ENCODE assay signal across 13 cellular contexts in the genomic region with DNA sequence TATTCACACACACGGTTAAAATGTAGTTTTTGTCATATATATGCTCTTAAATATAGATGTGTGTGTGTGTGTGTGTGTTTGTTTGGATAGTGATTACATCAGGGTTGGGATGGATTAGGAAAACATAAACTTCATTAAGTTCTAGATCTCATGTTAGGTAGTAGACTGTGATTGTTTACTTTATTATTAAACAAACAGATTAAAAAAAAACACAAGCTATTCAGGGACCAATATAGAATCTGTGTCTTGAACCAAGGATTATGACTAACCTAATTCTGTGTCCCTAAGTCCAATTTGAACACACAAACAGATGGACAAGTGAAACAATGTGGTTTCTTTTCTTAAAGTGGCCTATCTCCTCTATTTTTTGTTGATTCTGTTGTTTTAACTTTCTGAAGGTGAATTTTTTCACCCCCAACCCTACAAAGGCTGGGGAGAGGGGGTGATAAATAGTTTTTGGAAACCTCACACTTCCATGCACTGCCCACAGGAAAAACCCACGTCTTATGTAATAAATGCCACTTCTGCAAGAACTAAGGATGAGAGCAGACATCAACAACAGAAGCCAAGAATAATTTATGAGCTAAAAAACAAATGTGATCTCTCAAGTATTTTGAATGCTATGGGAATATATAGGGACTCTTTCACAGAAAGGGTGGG. TPM values are rescaled to one million over a fixed set of nuclear protein-coding genes. Genes with fewer than 3 reads are reported as not detected.
DNase-seq lines count a peak whose midpoint lies in the region; ATAC-seq, FAIRE-seq and TF ChIP-seq lines count a peak whose summit lies in the region.
"Had no signal": no experiment of that assay in that cellular context is flagged by ENCODE, and none has a peak within 500 bp of the region (broad histone marks: within the 10 kb centered on the region; RNA-seq: fewer than 3 reads in every experiment).

No MANE protein-coding gene starts in this region.

- TF ChIP-seq POLR2A in GM12891 (IDR thresholded peaks at IDR 0.05; ENCODE audit: low read depth, low read length): no peak

- TF ChIP-seq CTCF in fibroblast of pulmonary artery (IDR thresholded peaks at IDR 0.05; ENCODE audit: low read length, missing control alignments): no peak

- H3K4me1 Mint-ChIP-seq in CD4-positive, CD25-positive, alpha-beta regulatory T cell: peaks cover 11 to 38% (median 23%) of the 10 kb centered on the region in 4 donors

- H3K36me3 Mint-ChIP-seq in CD4-positive, CD25-positive, alpha-beta regulatory T cell: no peaks in the 10 kb centered on the region

- no peaks in the 10 kb centered on the region for H3K27me3 ChIP-seq in CD4-positive, CD25-positive, alpha-beta regulatory T cell (ENCODE audit: control insufficient read depth, insufficient read depth, low read length)
- H3K27me3 ChIP-seq: body of pancreas had no signal

- H3K4me3 ChIP-seq in CD4-positive, CD25-positive, alpha-beta regulatory T cell (ENCODE audit: low read depth, low read length): no peak overlapping the region
- H3K4me3 ChIP-seq in fibroblast of pulmonary artery (replicated peaks; ENCODE audit: low read depth, low read length): no peak overlapping the region
- H3K4me3 ChIP-seq in skin epidermis: no peak overlapping the region
- H3K4me3 ChIP-seq: body of pancreas, lung had no signal

- H3K27ac Mint-ChIP-seq in CD4-positive, CD25-positive, alpha-beta regulatory T cell: peak overlapping the region in 2 of 3 donors; percentile 10 to 58

- H3K27ac ChIP-seq in CD4-positive, CD25-positive, alpha-beta regulatory T cell (ENCODE audit: insufficient read depth, low read length, poor library complexity, severe bottlenecking): no peak overlapping the region
- H3K27ac ChIP-seq in skin epidermis: peak overlapping the region in 18 of 21 experiments; percentile 17 to 90 (median 68)

- no peak for ATAC-seq in CD4-positive, CD25-positive, alpha-beta regulatory T cell (ENCODE audit: low read depth in 2 of 2)
- ATAC-seq in GM21528 (IDR thresholded peaks at IDR 0.05; ENCODE audit: low FRiP score, unreplicated experiment) (no peak), GM19467 (IDR thresholded peaks at IDR 0.05; ENCODE audit: unreplicated experiment) (no peak)

- no peaks in the 10 kb centered on the region for H3K9me3 Mint-ChIP-seq in CD4-positive, CD25-positive, alpha-beta regulatory T cell

- FAIRE-seq in GM12891 (lab: Jason Lieb, UNC): no peak
- FAIRE-seq: endometrium had no signal

- DNase-seq in CD4-positive, CD25-positive, alpha-beta regulatory T cell: no peak
- peak; percentile 65 for DNase-seq in MV-4-11 (lab: John Stamatoyannopoulos, UW)
- peak; percentile 44 for DNase-seq in fibroblast of pulmonary artery (ENCODE audit: low read depth)
- DNase-seq in GM12891 (ENCODE audit: insufficient read length, low spot score): no peak
- DNase-seq in NAMALWA (ENCODE audit: low spot score): no peak
- DNase-seq: NCI-H1694; stimulated activated naive CD4-positive, alpha-beta T cell treated with Interleukin-2 at 50 U/mL for 16 hours had no signal

- no peaks in the 10 kb centered on the region for H3K9me3 ChIP-seq in CD4-positive, CD25-positive, alpha-beta regulatory T cell (ENCODE audit: control insufficient read depth in 2 of 2, low read length in 2 of 2)
- H3K9me3 ChIP-seq: body of pancreas had no signal

- H3K36me3 ChIP-seq in CD4-positive, CD25-positive, alpha-beta regulatory T cell (ENCODE audit: control insufficient read depth, insufficient read depth, low read length): no peaks in the 10 kb centered on the region

- peaks cover 18% of the 10 kb centered on the region for H3K4me1 ChIP-seq in CD4-positive, CD25-positive, alpha-beta regulatory T cell (ENCODE audit: control insufficient read depth, insufficient read depth, low read length, poor library complexity, severe bottlenecking)

- no peaks in the 10 kb centered on the region for H3K27me3 Mint-ChIP-seq in CD4-positive, CD25-positive, alpha-beta regulatory T cell

- no peak overlapping the region for H3K4me3 Mint-ChIP-seq in CD4-positive, CD25-positive, alpha-beta regulatory T cell

TF ChIP-seq in GM12891, 5 proteins besides CTCF, POLR2A, EP300 and RAD21:
- TF ChIP-seq POU2F2 (IDR thresholded peaks at IDR 0.05; ENCODE audit: low read depth, low read length) (no peak), PAX5 (IDR thresholded peaks at IDR 0.05; ENCODE audit: insufficient read depth, low read length, severe bottlenecking) (no peak), SPI1 (IDR thresholded peaks at IDR 0.05; ENCODE audit: low read depth, low read length) (no peak), TAF1 (IDR thresholded peaks at IDR 0.05; ENCODE audit: low read depth, low read length) (no peak), POLR2AphosphoS5 (IDR thresholded peaks at IDR 0.05; ENCODE audit: low read depth, low read length) (no peak)
TF ChIP-seq in GM12891: peak in this region for 0.

RNA-seq across cellular contexts. Expression of a gene that starts 40.7 kb away (rescaled TPM):
- total RNA-seq in CD4-positive, CD25-positive, alpha-beta regulatory T cell: 1.8 TPM
- polyA plus RNA-seq in CD4-positive, CD25-positive, alpha-beta regulatory T cell: 1 to 10 TPM; 1.5 to 6.0 (median 4.5) TPM
- polyA plus RNA-seq in GM12891 (2012; ENCODE audit: low read depth, missing spikeins): 0.62 TPM

Comparison
In these comparisons a context has a peak if more than half of its experiments do, and no peak if none do; other contexts are left out.
1. DNase-seq: peak in MV-4-11 (single experiment) and fibroblast of pulmonary artery (single experiment); none in CD4-positive, CD25-positive, alpha-beta regulatory T cell (0 of 3), GM12891 (single experiment) and NAMALWA (single experiment).